ENCODE assay signal across 15 cellular contexts in the genomic region with DNA sequence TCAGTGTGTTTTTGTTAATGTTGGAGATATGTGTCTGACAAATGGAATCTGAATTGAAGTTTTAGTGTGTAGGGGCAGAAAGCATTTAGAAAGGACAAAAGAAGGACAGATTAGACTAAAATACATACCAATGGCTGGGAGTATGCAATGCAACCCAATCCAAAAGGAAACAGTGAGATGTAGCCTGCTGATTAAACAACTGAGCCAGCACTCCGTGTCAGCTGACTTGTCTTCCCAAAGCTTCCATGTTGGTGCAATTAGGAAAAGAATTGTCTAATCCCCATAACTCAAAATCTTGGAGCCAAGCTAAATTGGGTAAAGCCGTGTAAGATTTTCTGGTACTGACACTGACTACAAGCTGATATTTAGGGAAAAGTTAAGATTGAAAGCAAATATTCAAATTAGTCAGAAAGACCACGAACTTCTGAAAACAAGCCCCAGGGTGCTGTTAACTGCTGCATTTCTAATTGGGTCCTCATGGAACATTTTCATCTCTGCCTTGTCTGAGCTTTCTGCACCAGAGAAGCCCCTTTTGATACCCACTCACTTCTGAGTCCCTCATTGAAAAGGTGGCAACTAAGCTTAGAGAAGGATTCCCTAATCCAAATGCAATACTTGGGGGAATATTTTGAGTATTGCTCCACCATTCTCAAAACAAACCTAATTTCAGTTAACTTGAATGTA.
DNase-seq lines count a peak whose midpoint lies in the region; ATAC-seq and TF ChIP-seq lines count a peak whose summit lies in the region.
"Had no signal": no experiment of that assay in that cellular context is flagged by ENCODE, and none has a peak within 500 bp of the region (broad histone marks: within the 10 kb centered on the region; RNA-seq: fewer than 3 reads in every experiment).

No MANE protein-coding gene starts in this region.

- no peak overlapping the region for H3K4me3 ChIP-seq in GM23338
- H3K4me3 ChIP-seq: sigmoid colon, tibial artery had no signal

- H3K27me3 ChIP-seq in GM23338 (ENCODE audit: insufficient read depth): no peaks in the 10 kb centered on the region
- H3K27me3 ChIP-seq: sigmoid colon, tibial artery had no signal

- H3K27ac Mint-ChIP-seq in GM23338 (no peak overlapping the region), natural killer cell (peak overlapping the region; percentile 80 to 89)
- H3K27ac Mint-ChIP-seq in activated T-helper 2 cell treated with anti-CD3 and anti-CD28 coated beads, Interferon-gamma antibody, Interleukin-2, Interleukin-4, amounts not matched to agents 10 μg/mL and 5 μg/mL and 100 μg/mL, durations not matched to agents 14 hours and 24 hours and 36 hours: peak overlapping the region; percentile 76

- no peak overlapping the region for H3K27ac ChIP-seq in GM23338 (ENCODE audit: low read depth)
- H3K27ac ChIP-seq: sigmoid colon, tibial artery had no signal

- H3K9me3 Mint-ChIP-seq in GM23338 (no peaks in the 10 kb centered on the region), natural killer cell (no peaks in the 10 kb centered on the region)
- no peaks in the 10 kb centered on the region for H3K9me3 Mint-ChIP-seq in activated T-helper 2 cell treated with anti-CD3 and anti-CD28 coated beads, Interferon-gamma antibody, Interleukin-2, Interleukin-4, amounts not matched to agents 10 μg/mL and 5 μg/mL and 100 μg/mL, durations not matched to agents 14 hours and 24 hours and 36 hours
- H3K9me3 Mint-ChIP-seq: activated naive CD4-positive, alpha-beta T cell treated with anti-CD3 and anti-CD28 coated beads, Interleukin-2, amount 50 U/mL, for 72 hours; neural crest cell had no signal

- H3K4me3 Mint-ChIP-seq in GM23338 (no peak overlapping the region), natural killer cell (peak overlapping the region; percentile 87)
- H3K4me3 Mint-ChIP-seq in activated T-helper 2 cell treated with anti-CD3 and anti-CD28 coated beads, Interferon-gamma antibody, Interleukin-2, Interleukin-4, amounts not matched to agents 10 μg/mL and 5 μg/mL and 100 μg/mL, durations not matched to agents 14 hours and 24 hours and 36 hours (ENCODE audit: low read depth): peak overlapping the region; percentile 79
- H3K4me3 Mint-ChIP-seq: neural crest cell had no signal

- H3F3A ChIP-seq in GM23338 (replicated peaks; ENCODE audit: low read depth): no peaks in the 10 kb centered on the region

- ATAC-seq in GM23338 (no peak), natural killer cell (no peak), HG02981 (IDR thresholded peaks at IDR 0.05; ENCODE audit: unreplicated experiment) (no peak), GM19328 (IDR thresholded peaks at IDR 0.05; ENCODE audit: unreplicated experiment) (no peak), GM21717 (IDR thresholded peaks at IDR 0.05; ENCODE audit: unreplicated experiment) (no peak)
- ATAC-seq: activated naive CD4-positive, alpha-beta T cell treated with anti-CD3 and anti-CD28 coated beads, Interleukin-2, amount 50 U/mL, for 72 hours had no signal

- no peak for TF ChIP-seq CTCF in GM23338 (conservative IDR thresholded peaks at IDR 0.05; ENCODE audit: low read depth in 2 of 2)
- no peak for TF ChIP-seq CTCF in natural killer cell (IDR thresholded peaks at IDR 0.05)

- H3K36me3 ChIP-seq in GM23338 (ENCODE audit: insufficient read depth): no peaks in the 10 kb centered on the region
- H3K36me3 ChIP-seq: sigmoid colon, tibial artery had no signal

- H3K9me2 ChIP-seq in GM23338 (ENCODE audit: insufficient read depth): no peaks in the 10 kb centered on the region

- peaks cover 64% of the 10 kb centered on the region for H3K4me1 Mint-ChIP-seq in GM23338
- no peaks in the 10 kb centered on the region for H3K4me1 Mint-ChIP-seq in activated T-helper 2 cell treated with anti-CD3 and anti-CD28 coated beads, Interferon-gamma antibody, Interleukin-2, Interleukin-4, amounts not matched to agents 10 μg/mL and 5 μg/mL and 100 μg/mL, durations not matched to agents 14 hours and 24 hours and 36 hours (ENCODE audit: low read depth)
- peaks cover 97 to 98% of the 10 kb centered on the region in 2 donors for H3K4me1 Mint-ChIP-seq in natural killer cell

- H3K4me1 ChIP-seq in GM23338 (ENCODE audit: insufficient read depth): peaks cover 42% of the 10 kb centered on the region

- DNase-seq in EH (ENCODE audit: low read depth): peak; percentile 33
- no peak for DNase-seq in GM23338 (ENCODE audit: low spot score)
- DNase-seq in activated T-helper 2 cell treated with anti-CD3 and anti-CD28 coated beads, Interferon-gamma antibody, Interleukin-2, Interleukin-4, amounts not matched to agents 10 μg/mL and 5 μg/mL and 100 μg/mL, durations not matched to agents 14 hours and 24 hours and 36 hours (ENCODE audit: low spot score): no peak
- no peak for DNase-seq in natural killer cell
- DNase-seq in DMS53 (lab: John Stamatoyannopoulos, UW): no peak
- DNase-seq: DMS153, foreskin melanocyte, NCI-H1105, sigmoid colon, tibial artery had no signal

- H3K27me3 Mint-ChIP-seq in GM23338 (ENCODE audit: insufficient read depth, low read depth, poor library complexity): no peaks in the 10 kb centered on the region
- H3K27me3 Mint-ChIP-seq in activated T-helper 2 cell treated with anti-CD3 and anti-CD28 coated beads, Interferon-gamma antibody, Interleukin-2, Interleukin-4, amounts not matched to agents 10 μg/mL and 5 μg/mL and 100 μg/mL, durations not matched to agents 14 hours and 24 hours and 36 hours (ENCODE audit: low read depth): no peaks in the 10 kb centered on the region
- H3K27me3 Mint-ChIP-seq in natural killer cell (ENCODE audit: low read depth in 2 of 2): no peaks in the 10 kb centered on the region

- H3K4me2 ChIP-seq in GM23338: 0 out of 2 replicates have a peak overlapping the region, but pooled peaks have one; percentile 0

- no peaks in the 10 kb centered on the region for H4K20me1 ChIP-seq in GM23338 (replicated peaks; ENCODE audit: insufficient read depth)

- H3K36me3 Mint-ChIP-seq in GM23338 (ENCODE audit: low read depth) (no peaks in the 10 kb centered on the region), natural killer cell (peaks cover 15% of the 10 kb centered on the region)
- peaks cover 37% of the 10 kb centered on the region for H3K36me3 Mint-ChIP-seq in activated T-helper 2 cell treated with anti-CD3 and anti-CD28 coated beads, Interferon-gamma antibody, Interleukin-2, Interleukin-4, amounts not matched to agents 10 μg/mL and 5 μg/mL and 100 μg/mL, durations not matched to agents 14 hours and 24 hours and 36 hours (ENCODE audit: low read depth)
- H3K36me3 Mint-ChIP-seq: activated naive CD4-positive, alpha-beta T cell treated with anti-CD3 and anti-CD28 coated beads, Interleukin-2, amount 50 U/mL, for 72 hours had no signal

- H3K79me2 ChIP-seq in GM23338 (replicated peaks; ENCODE audit: insufficient read depth): no peaks in the 10 kb centered on the region

- H2AFZ ChIP-seq in GM23338: peak overlapping the region; percentile 70; the same call in 1 of the 2 replicates

- intact Hi-C loops in activated T-helper 2 cell treated with anti-CD3 and anti-CD28 coated beads, Interferon-gamma antibody, Interleukin-2, Interleukin-4, amounts not matched to agents 10 μg/mL and 5 μg/mL and 100 μg/mL, durations not matched to agents 14 hours and 24 hours and 36 hours (cut with micrococcal nuclease): loop anchor here (10.0 kb wide), 2 partner anchors 95 to 165 kb away; no protein-coding TSS in a partner anchor
- intact Hi-C loops in natural killer cell (cut with micrococcal nuclease): loop anchor here (5.0 to 10.0 kb wide), 2 partner anchors 33 to 375 kb away; no protein-coding TSS in a partner anchor

TF ChIP-seq in GM23338, 12 proteins besides CTCF, POLR2A, EP300 and RAD21 (continues in another document):
- TF ChIP-seq POLR2AphosphoS5 (IDR thresholded peaks at IDR 0.05; ENCODE audit: low read depth) (no peak), NANOG (IDR thresholded peaks at IDR 0.05; ENCODE audit: borderline replicate concordance) (no peak), ZNF331 (CRISPR knock-in tag; IDR thresholded peaks at IDR 0.05; ENCODE audit: low read depth) (no peak), EZH2phosphoT487 (IDR thresholded peaks at IDR 0.05; ENCODE audit: unreplicated experiment) (no peak)
- TF ChIP-seq, protein P1, sequence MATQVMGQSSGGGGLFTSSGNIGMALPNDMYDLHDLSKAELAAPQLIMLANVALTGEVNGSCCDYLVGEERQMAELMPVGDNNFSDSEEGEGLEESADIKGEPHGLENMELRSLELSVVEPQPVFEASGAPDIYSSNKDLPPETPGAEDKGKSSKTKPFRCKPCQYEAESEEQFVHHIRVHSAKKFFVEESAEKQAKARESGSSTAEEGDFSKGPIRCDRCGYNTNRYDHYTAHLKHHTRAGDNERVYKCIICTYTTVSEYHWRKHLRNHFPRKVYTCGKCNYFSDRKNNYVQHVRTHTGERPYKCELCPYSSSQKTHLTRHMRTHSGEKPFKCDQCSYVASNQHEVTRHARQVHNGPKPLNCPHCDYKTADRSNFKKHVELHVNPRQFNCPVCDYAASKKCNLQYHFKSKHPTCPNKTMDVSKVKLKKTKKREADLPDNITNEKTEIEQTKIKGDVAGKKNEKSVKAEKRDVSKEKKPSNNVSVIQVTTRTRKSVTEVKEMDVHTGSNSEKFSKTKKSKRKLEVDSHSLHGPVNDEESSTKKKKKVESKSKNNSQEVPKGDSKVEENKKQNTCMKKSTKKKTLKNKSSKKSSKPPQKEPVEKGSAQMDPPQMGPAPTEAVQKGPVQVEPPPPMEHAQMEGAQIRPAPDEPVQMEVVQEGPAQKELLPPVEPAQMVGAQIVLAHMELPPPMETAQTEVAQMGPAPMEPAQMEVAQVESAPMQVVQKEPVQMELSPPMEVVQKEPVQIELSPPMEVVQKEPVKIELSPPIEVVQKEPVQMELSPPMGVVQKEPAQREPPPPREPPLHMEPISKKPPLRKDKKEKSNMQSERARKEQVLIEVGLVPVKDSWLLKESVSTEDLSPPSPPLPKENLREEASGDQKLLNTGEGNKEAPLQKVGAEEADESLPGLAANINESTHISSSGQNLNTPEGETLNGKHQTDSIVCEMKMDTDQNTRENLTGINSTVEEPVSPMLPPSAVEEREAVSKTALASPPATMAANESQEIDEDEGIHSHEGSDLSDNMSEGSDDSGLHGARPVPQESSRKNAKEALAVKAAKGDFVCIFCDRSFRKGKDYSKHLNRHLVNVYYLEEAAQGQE (IDR thresholded peaks at IDR 0.05; ENCODE audit: unreplicated experiment): no peak
